In the genomic region with DNA sequence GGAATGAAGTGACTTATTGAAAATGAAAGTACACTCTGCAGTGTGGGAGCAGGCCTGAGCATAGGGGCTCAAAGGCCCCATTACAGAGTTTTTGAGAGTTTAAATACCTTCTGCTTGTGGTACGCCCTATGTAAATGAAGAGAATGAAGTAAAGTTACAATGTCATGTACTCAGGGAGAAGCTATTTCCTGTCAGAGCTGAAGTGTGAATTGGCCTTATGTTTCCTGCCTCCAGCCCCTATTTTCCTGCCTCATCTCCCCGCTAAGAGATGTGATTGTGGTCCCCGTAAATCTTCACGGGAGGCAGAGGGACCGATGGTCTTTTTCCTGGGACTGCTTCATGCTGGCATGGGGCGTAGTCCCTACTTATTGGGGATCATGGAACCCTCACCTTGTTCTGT, we compare ENCODE assay signal across 20 cellular contexts. TPM values are rescaled to one million over a fixed set of nuclear protein-coding genes. Genes with fewer than 3 reads are reported as not detected.
DNase-seq lines count a peak whose midpoint lies in the region; ATAC-seq and TF ChIP-seq lines count a peak whose summit lies in the region.
"Had no signal": no experiment of that assay in that cellular context is flagged by ENCODE, and none has a peak within 500 bp of the region (broad histone marks: within the 10 kb centered on the region; RNA-seq: fewer than 3 reads in every experiment).

No MANE protein-coding gene starts in this region.

- TF ChIP-seq CTCF in activated B cell treated with CpG ODN at 0.5 μM for 24 hours (IDR thresholded peaks at IDR 0.05) (no peak), fibroblast of lung (conservative IDR thresholded peaks at IDR 0.05 in 1 of 2, IDR thresholded peaks at IDR 0.05 in 1 of 2; ENCODE audit: low read depth in 1 of 2, low read length in 2 of 2) (no peak), mucosa of descending colon (IDR thresholded peaks at IDR 0.05) (no peak)

- H2AFZ ChIP-seq in fibroblast of lung (ENCODE audit: low read length) = peak overlapping the region; percentile 7

- no peaks in the 10 kb centered on the region for H3K9me3 ChIP-seq in BLaER1
- no peaks in the 10 kb centered on the region for H3K9me3 ChIP-seq in fibroblast of lung (ENCODE audit: control insufficient read depth, insufficient read depth, low read depth, low read length)
- no peaks in the 10 kb centered on the region for H3K9me3 ChIP-seq in mucosa of descending colon

- H3K79me2 ChIP-seq in fibroblast of lung (ENCODE audit: control insufficient read depth, insufficient read depth, low read length) = no peaks in the 10 kb centered on the region

- no peaks in the 10 kb centered on the region for H3K27me3 Mint-ChIP-seq in activated B cell treated with CpG ODN at 0.5 μM for 24 hours

- H3K36me3 ChIP-seq in BLaER1 = no peaks in the 10 kb centered on the region
- H3K36me3 ChIP-seq in fibroblast of lung (ENCODE audit: control insufficient read depth, insufficient read depth, low read length) = no peaks in the 10 kb centered on the region
- no peaks in the 10 kb centered on the region for H3K36me3 ChIP-seq in mucosa of descending colon (ENCODE audit: low read depth)
- H3K36me3 ChIP-seq: sigmoid colon had no signal

- H4K20me1 ChIP-seq in BLaER1 (no peaks in the 10 kb centered on the region), fibroblast of lung (ENCODE audit: control insufficient read depth, extremely low read depth, insufficient read depth, low read length) (no peaks in the 10 kb centered on the region)

- H3K4me3 ChIP-seq in BLaER1 (no peak overlapping the region), fibroblast of lung (replicated peaks in 1 of 4; ENCODE audit: control extremely low read depth in 1 of 4, insufficient read depth in 1 of 4, low read depth in 3 of 4, low read length in 4 of 4) (no peak overlapping the region), mucosa of descending colon (no peak overlapping the region)
- H3K4me3 ChIP-seq: sigmoid colon, SK-N-MC had no signal

- in situ Hi-C loops in G401 (cut with HindIII; ENCODE audit: low sequenced_read_pairs) = no loop called here

- H3K4me2 ChIP-seq in BLaER1 (0 out of 2 replicates have a peak overlapping the region, but pooled peaks have one; percentile 6), fibroblast of lung (ENCODE audit: extremely low read depth, insufficient read depth, low read length) (no peak overlapping the region)
- H3K4me2 ChIP-seq: KMS-11 had no signal

- H3K9me3 Mint-ChIP-seq in activated B cell treated with CpG ODN at 0.5 μM for 24 hours = no peaks in the 10 kb centered on the region

- H3K27ac Mint-ChIP-seq in activated B cell treated with CpG ODN at 0.5 μM for 24 hours = peak overlapping the region; percentile 42

- H3K27me3 ChIP-seq in BLaER1 (no peaks in the 10 kb centered on the region), fibroblast of lung (ENCODE audit: control insufficient read depth, insufficient read depth, low read length) (no peaks in the 10 kb centered on the region)
- H3K27me3 ChIP-seq: sigmoid colon had no signal

- H3K4me3 Mint-ChIP-seq in activated B cell treated with CpG ODN at 0.5 μM for 24 hours = peak overlapping the region; percentile 5

- POLR2A ChIA-PET in activated B cell treated with CpG ODN at 0.5 μM for 24 hours (lab: Charles Lee) = interaction anchor here (1.3 kb wide), 1 partner anchor 86 kb away, joined by 3 read pairs; no protein-coding TSS in a partner anchor

- H3K4me1 ChIP-seq in BLaER1 (peaks cover 41% of the 10 kb centered on the region), fibroblast of lung (ENCODE audit: control insufficient read depth, extremely low read depth, insufficient read depth, low read length) (peaks cover 9% of the 10 kb centered on the region), mucosa of descending colon (ENCODE audit: low read depth) (no peaks in the 10 kb centered on the region)

- DNase-seq in ELR (ENCODE audit: low read depth) (peak; percentile 54), activated B cell treated with CpG ODN at 0.5 μM for 24 hours (no peak), fibroblast of lung (ENCODE audit: low read depth in 2 of 2) (peak in 1 of 2 donors; percentile 40), HPDE6-E6E7 (ENCODE audit: extremely low spot score) (no peak), mucosa of descending colon (no peak), NCI-H128 (lab: John Stamatoyannopoulos, UW; ENCODE audit: unreplicated experiment) (no peak), G401 (ENCODE audit: low spot score) (no peak)
- DNase-seq: AML-193; DMS79; NCI-H1694; NCI-H524; sigmoid colon; stimulated activated CD4-positive, alpha-beta T cell treated with anti-CD3 and anti-CD28 coated beads, Interleukin-4, amount 100 ng/mL, for 4 hours had no signal

- H3K4me1 Mint-ChIP-seq in activated B cell treated with CpG ODN at 0.5 μM for 24 hours = peaks cover 45% of the 10 kb centered on the region

- ATAC-seq in activated B cell treated with CpG ODN at 0.5 μM for 24 hours (ENCODE audit: low read depth) (no peak), mucosa of descending colon (no peak)
- ATAC-seq: HCT116 had no signal

- no peak overlapping the region for H3K9ac ChIP-seq in BLaER1
- H3K9ac ChIP-seq in fibroblast of lung (ENCODE audit: insufficient read depth, low read length) = no peak overlapping the region
- H3K9ac ChIP-seq: KMS-11 had no signal

- H3K27ac ChIP-seq in BLaER1 = no peak overlapping the region
- H3K27ac ChIP-seq in fibroblast of lung (ENCODE audit: insufficient read depth, low read length) = no peak overlapping the region
- H3K27ac ChIP-seq: epithelial cell of prostate, KMS-11, sigmoid colon, SK-N-MC had no signal

- CTCF ChIA-PET in activated B cell treated with CpG ODN at 0.5 μM for 24 hours (lab: Charles Lee) = no interaction called here

- intact Hi-C loops in activated B cell treated with CpG ODN at 0.5 μM for 24 hours (cut with micrococcal nuclease) = no loop called here
- intact Hi-C loops in mucosa of descending colon (cut with DNase I, micrococcal nuclease) = no loop called here

- H3K36me3 Mint-ChIP-seq in activated B cell treated with CpG ODN at 0.5 μM for 24 hours (ENCODE audit: low read depth) = no peaks in the 10 kb centered on the region

RNA-seq across cellular contexts. Expression of gene ZNF683, which starts 2.5 kb away (rescaled TPM):
- total RNA-seq in activated B cell treated with CpG ODN at 0.5 μM for 24 hours (not detected in 2 replicates), fibroblast of lung (not detected in 2 replicates), mucosa of descending colon (1 to 10 TPM in 1 of 3 donors, under 1 TPM in 1, not detected in 1; 0.19 to 1.0 TPM)
- not detected in 2 replicates for polyA plus RNA-seq in fibroblast of lung
- not detected in 2 replicates for polyA plus RNA-seq in fibroblast of lung (2012)
- not detected in 2 replicates for polyA minus RNA-seq in fibroblast of lung (ENCODE audit: low replicate concordance)
- total RNA-seq in G401 (2014; rRNA removed; shearing (Covaris generic)) = not detected in 2 replicates
- total RNA-seq: cerebellum, glomerular endothelial cell, sigmoid colon had no signal

RNA-seq across cellular contexts. Expression of gene CRYBG2, which starts 21.2 kb away (rescaled TPM):
- total RNA-seq in activated B cell treated with CpG ODN at 0.5 μM for 24 hours (0.27 and 0.86 TPM in 2 replicates), fibroblast of lung (not detected in 2 replicates), mucosa of descending colon (10 to 100 TPM; 19.4 to 27.7 (median 19.6) TPM)
- not detected in 2 replicates for polyA plus RNA-seq in fibroblast of lung
- not detected in 2 replicates for polyA plus RNA-seq in fibroblast of lung (2012)
- not detected in 2 replicates for polyA minus RNA-seq in fibroblast of lung (ENCODE audit: low replicate concordance)
- 5.5 and 18.6 TPM in 2 replicates for total RNA-seq in G401 (2014; rRNA removed; shearing (Covaris generic))
- total RNA-seq: glomerular endothelial cell had no signal

RNA-seq across cellular contexts. Expression of gene LIN28A, which starts 35.5 kb away (rescaled TPM):
- total RNA-seq in activated B cell treated with CpG ODN at 0.5 μM for 24 hours = not detected in 2 replicates
- total RNA-seq in fibroblast of lung = not detected in 2 replicates
- polyA plus RNA-seq in fibroblast of lung = 0.05 and 0.09 TPM in 2 replicates
- polyA plus RNA-seq in fibroblast of lung (2012) = not detected in 2 replicates
- not detected in 2 replicates for polyA minus RNA-seq in fibroblast of lung (ENCODE audit: low replicate concordance)
- not detected for total RNA-seq in mucosa of descending colon
- total RNA-seq in G401 (2014; rRNA removed; shearing (Covaris generic)) = 77.8 and 94.7 TPM in 2 replicates
- total RNA-seq: cerebellum, sigmoid colon had no signal
- polyA plus RNA-seq: sigmoid colon had no signal

RNA-seq across cellular contexts. Expression of gene DHDDS, which starts 57.0 kb away (rescaled TPM):
- total RNA-seq in activated B cell treated with CpG ODN at 0.5 μM for 24 hours (53.0 and 65.0 TPM in 2 replicates), fibroblast of lung (28.5 and 41.5 TPM in 2 replicates), mucosa of descending colon (100 to 1,000 TPM in 2 of 3 donors, 10 to 100 TPM in 1; 72.9 to 137 (median 118) TPM)
- 75.6 and 76.6 TPM in 2 replicates for polyA plus RNA-seq in fibroblast of lung
- 52.3 and 58.0 TPM in 2 replicates for polyA plus RNA-seq in fibroblast of lung (2012)
- 74.1 and 79.7 TPM in 2 replicates for polyA minus RNA-seq in fibroblast of lung (ENCODE audit: low replicate concordance)
- 44.1 and 50.3 TPM in 2 replicates for total RNA-seq in G401 (2014; rRNA removed; shearing (Covaris generic))

RNA-seq across cellular contexts. Expression of gene CD52, which starts 57.3 kb away (rescaled TPM):
- total RNA-seq in activated B cell treated with CpG ODN at 0.5 μM for 24 hours (449 and 499 TPM in 2 replicates), fibroblast of lung (0.51 TPM in 1 of 2 replicates, not detected in the other), mucosa of descending colon (10 to 100 TPM in 2 of 3 donors, 1 to 10 TPM in 1; 6.9 to 17.8 (median 13.1) TPM)
- 0.28 and 0.31 TPM in 2 replicates for polyA plus RNA-seq in fibroblast of lung
- 0.32 and 0.49 TPM in 2 replicates for polyA plus RNA-seq in fibroblast of lung (2012)
- not detected in 2 replicates for polyA minus RNA-seq in fibroblast of lung (ENCODE audit: low replicate concordance)
- 0.55 and 2.3 TPM in 2 replicates for total RNA-seq in G401 (2014; rRNA removed; shearing (Covaris generic))
- total RNA-seq: cerebellum, glomerular endothelial cell had no signal

Comparison
In these comparisons a context has a peak if more than half of its experiments do, and no peak if none do; other contexts are left out.
1. RNA of gene LIN28A, which starts 35.5 kb away (total RNA-seq): 77.8 to 94.7 TPM in G401; not detected in activated B cell treated with CpG ODN at 0.5 μM for 24 hours, not detected in fibroblast of lung and not detected in mucosa of descending colon; every median in the first group is over 10 times any median in the second.